17 cellular contexts compared by ENCODE assay signal in the genomic region with DNA sequence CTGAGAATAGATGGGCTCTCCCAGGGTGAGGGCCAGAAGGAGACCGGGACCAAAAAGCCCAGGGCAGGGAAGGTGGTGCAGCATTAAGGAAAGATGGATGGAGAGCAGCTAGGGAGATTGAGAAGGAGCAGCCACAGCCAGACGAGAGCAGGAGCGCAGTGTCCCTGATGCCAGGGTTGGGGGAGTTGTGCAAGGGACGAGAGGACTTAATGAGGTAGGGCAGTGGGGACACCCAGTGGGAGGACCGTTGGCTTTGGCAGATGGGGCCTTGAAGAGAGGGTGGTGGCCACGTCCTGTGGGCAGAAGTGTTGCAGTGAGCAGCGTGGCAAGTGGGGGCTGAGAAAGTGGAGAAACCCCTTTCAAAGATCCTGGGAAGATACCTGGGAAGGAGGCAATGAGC.
"Had no signal": no experiment of that assay in that cellular context is flagged by ENCODE, and none has a peak within 500 bp of the region (broad histone marks: within the 10 kb centered on the region; RNA-seq: fewer than 3 reads in every experiment).

No MANE protein-coding gene starts in this region.

- H3K4me3 Mint-ChIP-seq: activated CD4-positive, alpha-beta memory T cell treated with anti-CD3 and anti-CD28 coated beads, Interleukin-2, amount 10 ng/mL, durations not matched to agents 7 days and 5 days; activated CD4-positive, alpha-beta T cell treated with anti-CD3 and anti-CD28 coated beads, Interleukin-2, amount 10 ng/mL, durations not matched to agents 24 days and 14 days; activated naive CD8-positive, alpha-beta T cell treated with anti-CD3 and anti-CD28 coated beads, Interleukin-2, amount 50 U/mL, for 24 hours; activated T-helper 1 cell treated with anti-CD3 and anti-CD28 coated beads, Interleukin-12 subunit alpha, Interleukin-12 subunit beta, Interleukin-2, Interleukin-4 antibody, amounts not matched to agents 30 ng/mL and 10 ng/mL and 1 ng/mL, durations not matched to agents 14 hours and 24 hours and 36 hours; brain; nephron; T-helper 17 cell had no signal

- ATAC-seq: activated CD4-positive, CD25-positive, alpha-beta regulatory T cell treated with anti-CD3 and anti-CD28 coated beads, Interleukin-2, amount 50 U/mL, for 24 hours; activated naive CD8-positive, alpha-beta T cell treated with anti-CD3 and anti-CD28 coated beads, Interleukin-2, amount 50 U/mL, for 24 hours; foreskin keratinocyte; T-helper 17 cell had no signal

- DNase-seq: activated CD4-positive, alpha-beta memory T cell treated with anti-CD3 and anti-CD28 coated beads, Interleukin-2, amount 10 ng/mL, durations not matched to agents 7 days and 5 days; activated CD4-positive, alpha-beta T cell treated with anti-CD3 and anti-CD28 coated beads, Interleukin-2, amount 10 ng/mL, durations not matched to agents 24 days and 14 days; activated gamma-delta T cell; activated naive CD4-positive, alpha-beta T cell treated with anti-CD3 and anti-CD28 coated beads, Interleukin-2, amount 50 U/mL, for 16 hours; activated naive CD8-positive, alpha-beta T cell treated with anti-CD3 and anti-CD28 coated beads, Interleukin-2, amount 50 U/mL, for 24 hours; erythroblast; foreskin keratinocyte; mesenchymal stem cell; nucleus accumbens; stimulated activated CD4-positive, alpha-beta T cell treated with anti-CD3 and anti-CD28 coated beads, Interleukin-2, amount 100 ng/mL, for 48 hours; stimulated activated CD8-positive, alpha-beta memory T cell treated with anti-CD3 and anti-CD28 coated beads, Interleukin-4, amount 100 ng/mL, for 48 hours; stimulated activated naive CD4-positive, alpha-beta T cell treated with Interleukin-2 at 50 U/mL for 16 hours; T-helper 17 cell had no signal

- H3K27ac Mint-ChIP-seq: activated CD4-positive, alpha-beta memory T cell treated with anti-CD3 and anti-CD28 coated beads, Interleukin-2, amount 10 ng/mL, durations not matched to agents 7 days and 5 days; activated CD4-positive, alpha-beta T cell treated with anti-CD3 and anti-CD28 coated beads, Interleukin-2, amount 10 ng/mL, durations not matched to agents 24 days and 14 days; activated naive CD8-positive, alpha-beta T cell treated with anti-CD3 and anti-CD28 coated beads, Interleukin-2, amount 50 U/mL, for 24 hours; activated T-helper 1 cell treated with anti-CD3 and anti-CD28 coated beads, Interleukin-12 subunit alpha, Interleukin-12 subunit beta, Interleukin-2, Interleukin-4 antibody, amounts not matched to agents 30 ng/mL and 10 ng/mL and 1 ng/mL, durations not matched to agents 14 hours and 24 hours and 36 hours; nephron; T-helper 17 cell had no signal

- H3K9me3 Mint-ChIP-seq: activated CD4-positive, alpha-beta memory T cell treated with anti-CD3 and anti-CD28 coated beads, Interleukin-2, amount 10 ng/mL, durations not matched to agents 7 days and 5 days; activated CD4-positive, alpha-beta T cell treated with anti-CD3 and anti-CD28 coated beads, Interleukin-2, amount 10 ng/mL, durations not matched to agents 24 days and 14 days; activated naive CD8-positive, alpha-beta T cell treated with anti-CD3 and anti-CD28 coated beads, Interleukin-2, amount 50 U/mL, for 24 hours; activated T-helper 1 cell treated with anti-CD3 and anti-CD28 coated beads, Interleukin-12 subunit alpha, Interleukin-12 subunit beta, Interleukin-2, Interleukin-4 antibody, amounts not matched to agents 30 ng/mL and 10 ng/mL and 1 ng/mL, durations not matched to agents 14 hours and 24 hours and 36 hours; brain; nephron had no signal

- H3K4me1 Mint-ChIP-seq: activated CD4-positive, alpha-beta memory T cell treated with anti-CD3 and anti-CD28 coated beads, Interleukin-2, amount 10 ng/mL, durations not matched to agents 7 days and 5 days; activated CD4-positive, alpha-beta T cell treated with anti-CD3 and anti-CD28 coated beads, Interleukin-2, amount 10 ng/mL, durations not matched to agents 24 days and 14 days; activated naive CD8-positive, alpha-beta T cell treated with anti-CD3 and anti-CD28 coated beads, Interleukin-2, amount 50 U/mL, for 24 hours; brain had no signal

- H3K27me3 Mint-ChIP-seq: activated CD4-positive, alpha-beta memory T cell treated with anti-CD3 and anti-CD28 coated beads, Interleukin-2, amount 10 ng/mL, durations not matched to agents 7 days and 5 days; activated CD4-positive, alpha-beta T cell treated with anti-CD3 and anti-CD28 coated beads, Interleukin-2, amount 10 ng/mL, durations not matched to agents 24 days and 14 days; activated naive CD8-positive, alpha-beta T cell treated with anti-CD3 and anti-CD28 coated beads, Interleukin-2, amount 50 U/mL, for 24 hours; brain had no signal
